ENCODE assay signal across 2 cellular contexts in genomic region chr12:113368331-113368730, GRCh38.
TF ChIP-seq lines count a peak whose summit lies in the region.

No MANE protein-coding gene starts in this region.

TF ChIP-seq in Ishikawa, 13 proteins besides CTCF, POLR2A, EP300 and RAD21:
- peak; percentile 83 for TF ChIP-seq USF1 (IDR thresholded peaks at IDR 0.05)
- TF ChIP-seq YY1 (IDR thresholded peaks at IDR 0.05; ENCODE audit: low read depth) = no peak
- TF ChIP-seq TEAD4 (IDR thresholded peaks at IDR 0.05) = no peak
- TF ChIP-seq NFIC (IDR thresholded peaks at IDR 0.05) = no peak

TF ChIP-seq in K562, 482 proteins besides CTCF, POLR2A, EP300 and RAD21:
- TF ChIP-seq SMAD2 (IDR thresholded peaks at IDR 0.05; ENCODE audit: low read depth, low read length) = no peak
- TF ChIP-seq EWSR1 (IDR thresholded peaks at IDR 0.05; ENCODE audit: borderline replicate concordance, low read depth, partially characterized antibody) = no peak
- TF ChIP-seq USF1 (CRISPR knock-in tag; IDR thresholded peaks at IDR 0.05) = peak; percentile 90
- no peak for TF ChIP-seq XRCC3 (IDR thresholded peaks at IDR 0.05)
- no peak for TF ChIP-seq WHSC1 (IDR thresholded peaks at IDR 0.05; ENCODE audit: low read length)
- TF ChIP-seq BHLHE40 (IDR thresholded peaks at IDR 0.05; ENCODE audit: low read length) = 0 out of 2 replicates have a peak, but pooled peaks have one; percentile 33
- TF ChIP-seq USF2 (CRISPR knock-in tag; IDR thresholded peaks at IDR 0.05) = peak; percentile 82
- peak; percentile 78 for TF ChIP-seq RBM25 (IDR thresholded peaks at IDR 0.05; ENCODE audit: low read depth, low read length, severe bottlenecking)
- TF ChIP-seq CBFA2T2 (conservative IDR thresholded peaks at IDR 0.05) = peak; percentile 70
- TF ChIP-seq TOE1 (IDR thresholded peaks at IDR 0.05; ENCODE audit: borderline replicate concordance) = peak; percentile 95
- TF ChIP-seq TOE1 (CRISPR knock-in tag; IDR thresholded peaks at IDR 0.05; ENCODE audit: borderline replicate concordance, low read depth) = no peak
- peak; percentile 93 for TF ChIP-seq TFE3 (CRISPR knock-in tag; IDR thresholded peaks at IDR 0.05)
- peak; percentile 95 for TF ChIP-seq RAD51 (IDR thresholded peaks at IDR 0.05; ENCODE audit: borderline replicate concordance, low read depth)
- no peak for TF ChIP-seq CAMTA2 (CRISPR knock-in tag; conservative IDR thresholded peaks at IDR 0.05)
- no peak for TF ChIP-seq FOXK2 (conservative IDR thresholded peaks at IDR 0.05 in 1 of 2, IDR thresholded peaks at IDR 0.05 in 1 of 2; ENCODE audit: low read depth in 2 of 2)
- TF ChIP-seq NFYB (IDR thresholded peaks at IDR 0.05; ENCODE audit: extremely low read depth, insufficient read length) = peak; percentile 99
- no peak for TF ChIP-seq SRSF1 (IDR thresholded peaks at IDR 0.05; ENCODE audit: low read depth, low read length)
- no peak for TF ChIP-seq FUS (optimal IDR thresholded peaks at IDR 0.05; ENCODE audit: low read depth, low read length)
- no peak for TF ChIP-seq CLOCK (CRISPR knock-in tag; IDR thresholded peaks at IDR 0.05; ENCODE audit: borderline replicate concordance)
- peak; percentile 23 for TF ChIP-seq FOS (IDR thresholded peaks at IDR 0.05; ENCODE audit: extremely low read depth, insufficient read length)
TF ChIP-seq in K562: peak in this region for 10.
